22 cellular contexts compared by ENCODE assay signal in genomic region chr14:81070511-81070910, GRCh38.
"Had no signal": no experiment of that assay in that cellular context is flagged by ENCODE, and none has a peak within 500 bp of the region (broad histone marks: within the 10 kb centered on the region; RNA-seq: fewer than 3 reads in every experiment).

No MANE protein-coding gene starts in this region.

- H3K36me3 ChIP-seq: neural progenitor cell, ovary, right atrium auricular region, stomach, thoracic aorta, transverse colon had no signal

- H3K36me3 Mint-ChIP-seq: neural progenitor cell had no signal

- H3K27me3 ChIP-seq: dorsolateral prefrontal cortex, neural progenitor cell, ovary, right atrium auricular region, stomach, transverse colon had no signal

- H3K27ac Mint-ChIP-seq: natural killer cell treated with Interleukin-12 subunit alpha and Interleukin-12 subunit beta and Interleukin-15 and Interleukin-18, amount 100 ng/mL, for 72 hours; neural progenitor cell had no signal

- DNase-seq: dorsolateral prefrontal cortex; effector CD8-positive, alpha-beta T cell; foreskin melanocyte; head of caudate nucleus; hippocampal formation; left colon; left ventricle myocardium superior; mesenchymal stem cell; midbrain; nucleus accumbens; ovary; small intestine; stimulated activated CD4-positive, alpha-beta T cell treated with anti-CD3 and anti-CD28 coated beads, Interleukin-12 subunit alpha, Interleukin-12 subunit beta, amount 100 ng/mL, for 4 hours; stimulated activated naive CD4-positive, alpha-beta T cell; stomach; substantia nigra; transverse colon had no signal

- H3K4me1 ChIP-seq: neural progenitor cell, right atrium auricular region, stomach, transverse colon had no signal

- ATAC-seq: left colon; left ventricle myocardium superior; natural killer cell treated with Interleukin-12 subunit alpha and Interleukin-12 subunit beta and Interleukin-15 and Interleukin-18, amount 100 ng/mL, for 72 hours had no signal

- H3K4me3 Mint-ChIP-seq: natural killer cell treated with Interleukin-12 subunit alpha and Interleukin-12 subunit beta and Interleukin-15 and Interleukin-18, amount 100 ng/mL, for 72 hours; neural progenitor cell had no signal

- H3K9me3 ChIP-seq: ovary had no signal

- H3K4me3 ChIP-seq: dorsolateral prefrontal cortex, lung, neural progenitor cell, ovary, right atrium auricular region, stomach, thoracic aorta, transverse colon had no signal

- H3K4me1 Mint-ChIP-seq: neural progenitor cell had no signal

- H3K27ac ChIP-seq: dorsolateral prefrontal cortex, neural progenitor cell, ovary, right atrium auricular region, stomach, thoracic aorta, transverse colon had no signal
